ENCODE assay signal across 9 cellular contexts in genomic region chr2:240432820-240433801, GRCh38. TPM values are rescaled to one million over a fixed set of nuclear protein-coding genes. Genes with fewer than 3 reads are reported as not detected.
DNase-seq lines count a peak whose midpoint lies in the region; TF ChIP-seq lines count a peak whose summit lies in the region.
"Had no signal": no experiment of that assay in that cellular context is flagged by ENCODE, and none has a peak within 500 bp of the region (broad histone marks: within the 10 kb centered on the region; RNA-seq: fewer than 3 reads in every experiment).

No MANE protein-coding gene starts in this region.

- intact Hi-C loops in activated naive CD4-positive, alpha-beta T cell treated with anti-CD3 and anti-CD28 coated beads for 36 hours (cut with micrococcal nuclease), result no loop called here
- intact Hi-C loops in vagina (cut with DNase I), result no loop called here

- no peak overlapping the region for H3K27ac Mint-ChIP-seq in activated naive CD4-positive, alpha-beta T cell treated with anti-CD3 and anti-CD28 coated beads for 36 hours
- H3K27ac Mint-ChIP-seq in brain (peak overlapping the region; percentile 39 to 95 (median 80)), mesothelial cell of epicardium (peak overlapping the region; percentile 67)

- CTCF ChIA-PET in activated naive CD4-positive, alpha-beta T cell treated with anti-CD3 and anti-CD28 coated beads for 36 hours (lab: Charles Lee), result no interaction called here

- H3K27ac ChIP-seq in vagina, result peak overlapping the region; percentile 90

- TF ChIP-seq CTCF in brain (conservative IDR thresholded peaks at IDR 0.05) (no peak), mesothelial cell of epicardium (IDR thresholded peaks at IDR 0.05; ENCODE audit: unreplicated experiment) (no peak), vagina (IDR thresholded peaks at IDR 0.05) (no peak)

- DNase-seq in activated naive CD4-positive, alpha-beta T cell treated with anti-CD3 and anti-CD28 coated beads for 36 hours, result peak; percentile 3
- DNase-seq in activated naive CD4-positive, alpha-beta T cell treated with Interleukin-2 at 50 U/mL for 16 hours, result no peak
- peak; percentile 18 to 35 for DNase-seq in mesothelial cell of epicardium (ENCODE audit: low spot score in 2 of 2, unreplicated experiment in 2 of 2)
- no peak for DNase-seq in vagina (ENCODE audit: extremely low spot score in 2 of 2)
- no peak for DNase-seq in DMS114 treated with DMSO at 0.1 percent for 48 hours (lab: John Stamatoyannopoulos, UW; ENCODE audit: unreplicated experiment)
- DNase-seq in putamen (ENCODE audit: low spot score), result no peak
- no peak for DNase-seq in stimulated activated CD8-positive, alpha-beta memory T cell treated with anti-CD3 and anti-CD28 coated beads, Interleukin-4, amount 100 ng/mL, for 48 hours
- DNase-seq: NCI-H2081 treated with DMSO at 0.1 percent for 48 hours had no signal

- no peaks in the 10 kb centered on the region for H3K36me3 ChIP-seq in vagina

- H3K9me3 Mint-ChIP-seq in activated naive CD4-positive, alpha-beta T cell treated with anti-CD3 and anti-CD28 coated beads for 36 hours, result no peaks in the 10 kb centered on the region
- H3K9me3 Mint-ChIP-seq in brain (peaks cover 0 to 8% (median 0%) of the 10 kb centered on the region in 5 experiments), mesothelial cell of epicardium (no peaks in the 10 kb centered on the region)

- H3K4me1 Mint-ChIP-seq in activated naive CD4-positive, alpha-beta T cell treated with anti-CD3 and anti-CD28 coated beads for 36 hours (ENCODE audit: low read depth), result peaks cover 17% of the 10 kb centered on the region
- H3K4me1 Mint-ChIP-seq in brain (peaks cover 24% of the 10 kb centered on the region), mesothelial cell of epicardium (peaks cover 14% of the 10 kb centered on the region)

- H3K9me3 ChIP-seq in vagina, result no peaks in the 10 kb centered on the region

- H3K27me3 Mint-ChIP-seq in activated naive CD4-positive, alpha-beta T cell treated with anti-CD3 and anti-CD28 coated beads for 36 hours (ENCODE audit: low read depth), result peaks cover 18% of the 10 kb centered on the region
- H3K27me3 Mint-ChIP-seq in brain, result peaks cover 11% of the 10 kb centered on the region
- H3K27me3 Mint-ChIP-seq in mesothelial cell of epicardium (ENCODE audit: low read depth), result peaks cover 32% of the 10 kb centered on the region

- peak overlapping the region; percentile 24 for H3K4me3 Mint-ChIP-seq in activated naive CD4-positive, alpha-beta T cell treated with anti-CD3 and anti-CD28 coated beads for 36 hours
- H3K4me3 Mint-ChIP-seq in brain, result peak overlapping the region; percentile 65 to 88 (median 86)
- peak overlapping the region; percentile 60 for H3K4me3 Mint-ChIP-seq in mesothelial cell of epicardium

- H3K27me3 ChIP-seq in vagina, result no peaks in the 10 kb centered on the region

- H3K36me3 Mint-ChIP-seq in activated naive CD4-positive, alpha-beta T cell treated with anti-CD3 and anti-CD28 coated beads for 36 hours (ENCODE audit: low read depth), result no peaks in the 10 kb centered on the region
- H3K36me3 Mint-ChIP-seq in brain, result no peaks in the 10 kb centered on the region
- H3K36me3 Mint-ChIP-seq in mesothelial cell of epicardium, result no peaks in the 10 kb centered on the region

- no peak overlapping the region for H3K4me3 ChIP-seq in vagina

- H3K4me1 ChIP-seq in vagina, result peaks cover 43% of the 10 kb centered on the region

- TF ChIP-seq POLR2A in vagina (IDR thresholded peaks at IDR 0.05), result no peak

RNA-seq across cellular contexts. Expression of gene GPC1, which starts 2.4 kb away (rescaled TPM):
- total RNA-seq in activated naive CD4-positive, alpha-beta T cell treated with anti-CD3 and anti-CD28 coated beads for 36 hours, result 1 to 10 TPM; 1.2 to 1.5 TPM
- polyA plus RNA-seq in brain (ENCODE audit: insufficient read depth, low read depth, low replicate concordance), result 52.7 TPM
- total RNA-seq in mesothelial cell of epicardium (86.1 to 89.7 TPM (median 88.0 TPM) in 3 replicates), vagina (73.2 TPM)

Comparison
In these comparisons a context has a peak if more than half of its experiments do, and no peak if none do; other contexts are left out.
1. DNase-seq: peak in activated naive CD4-positive, alpha-beta T cell treated with anti-CD3 and anti-CD28 coated beads for 36 hours (single experiment) and mesothelial cell of epicardium (2 of 2); none in activated naive CD4-positive, alpha-beta T cell treated with Interleukin-2 at 50 U/mL for 16 hours (single experiment), vagina (0 of 2), DMS114 treated with DMSO at 0.1 percent for 48 hours (single experiment), putamen (single experiment) and stimulated activated CD8-positive, alpha-beta memory T cell treated with anti-CD3 and anti-CD28 coated beads, Interleukin-4, amount 100 ng/mL, for 48 hours (single experiment).
2. H3K4me3 Mint-ChIP-seq: peak in every context shown above with its lines; median percentile 86 in brain; 60 in mesothelial cell of epicardium; 24 in activated naive CD4-positive, alpha-beta T cell treated with anti-CD3 and anti-CD28 coated beads for 36 hours.
3. RNA of gene GPC1, which starts 2.4 kb away (total RNA-seq): 86.1 to 89.7 TPM in mesothelial cell of epicardium and 73.2 TPM in vagina (single experiment); 1.2 to 1.5 TPM in activated naive CD4-positive, alpha-beta T cell treated with anti-CD3 and anti-CD28 coated beads for 36 hours; every median in the first group is over 10 times any median in the second.